Comparison of ENCODE assay signal across 39 cellular contexts in the genomic region with DNA sequence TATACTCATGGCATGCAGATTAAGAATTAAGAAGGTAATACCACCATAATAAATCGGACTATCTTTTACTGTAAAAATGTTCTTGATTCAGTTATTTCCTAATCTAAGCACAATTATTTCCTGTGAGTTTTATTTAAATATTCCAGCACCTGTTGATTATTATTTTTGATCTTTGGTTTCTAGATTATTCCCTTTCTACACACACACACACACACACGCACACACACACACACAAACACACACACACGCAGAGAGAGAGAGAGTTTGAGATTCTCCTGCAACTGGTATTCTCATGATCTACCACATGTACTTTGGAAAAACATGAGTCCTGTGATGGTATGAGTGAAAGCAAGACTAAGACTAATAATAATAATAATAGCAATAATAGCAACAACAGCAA. TPM values are rescaled to one million over a fixed set of nuclear protein-coding genes. Genes with fewer than 3 reads are reported as not detected.
"Had no signal": no experiment of that assay in that cellular context is flagged by ENCODE, and none has a peak within 500 bp of the region (broad histone marks: within the 10 kb centered on the region; RNA-seq: fewer than 3 reads in every experiment).

No MANE protein-coding gene starts in this region.

- H3K4me3 ChIP-seq: MG63 had no signal

- H3K36me3 ChIP-seq: MG63 had no signal

- H3K27me3 ChIP-seq: MG63 had no signal

- DNase-seq: Kasumi-1, MG63, MM.1S, MV-4-11, NCI-H1048, NCI-H1092, NCI-H1092 treated with DMSO at 0.1 percent for 48 hours, NCI-H1105, NCI-H1105 treated with DMSO at 0.1 percent for 48 hours, NCI-H1417, NCI-H1417 treated with DMSO at 0.1 percent for 48 hours, NCI-H1436, NCI-H1436 treated with DMSO at 0.1 percent for 48 hours, NCI-H146, NCI-H1694, NCI-H1694 treated with DMSO at 0.1 percent for 48 hours, NCI-H187, NCI-H187 treated with DMSO at 0.1 percent for 48 hours, NCI-H1930, NCI-H2029, NCI-H2029 treated with DMSO at 0.1 percent for 48 hours, NCI-H2081, NCI-H2081 treated with DMSO at 0.1 percent for 48 hours, NCI-H2107, NCI-H2171, NCI-H2171 treated with DMSO at 0.1 percent for 48 hours, NCI-H2227 treated with DMSO at 0.1 percent for 48 hours, NCI-H226, NCI-H345, NCI-H446, NCI-H446 treated with DMSO at 0.1 percent for 48 hours, NCI-H510A, NCI-H510A treated with DMSO at 0.1 percent for 48 hours, NCI-H524, NCI-H524 treated with DMSO at 0.1 percent for 48 hours had no signal

- H3K9me3 ChIP-seq: MG63 had no signal

RNA-seq across cellular contexts. Expression of a gene that starts 17.0 kb away (rescaled TPM):
- total RNA-seq: LHCN-M2, M059J, MCF 10A, NCI-H460 had no signal
